In the genomic region with DNA sequence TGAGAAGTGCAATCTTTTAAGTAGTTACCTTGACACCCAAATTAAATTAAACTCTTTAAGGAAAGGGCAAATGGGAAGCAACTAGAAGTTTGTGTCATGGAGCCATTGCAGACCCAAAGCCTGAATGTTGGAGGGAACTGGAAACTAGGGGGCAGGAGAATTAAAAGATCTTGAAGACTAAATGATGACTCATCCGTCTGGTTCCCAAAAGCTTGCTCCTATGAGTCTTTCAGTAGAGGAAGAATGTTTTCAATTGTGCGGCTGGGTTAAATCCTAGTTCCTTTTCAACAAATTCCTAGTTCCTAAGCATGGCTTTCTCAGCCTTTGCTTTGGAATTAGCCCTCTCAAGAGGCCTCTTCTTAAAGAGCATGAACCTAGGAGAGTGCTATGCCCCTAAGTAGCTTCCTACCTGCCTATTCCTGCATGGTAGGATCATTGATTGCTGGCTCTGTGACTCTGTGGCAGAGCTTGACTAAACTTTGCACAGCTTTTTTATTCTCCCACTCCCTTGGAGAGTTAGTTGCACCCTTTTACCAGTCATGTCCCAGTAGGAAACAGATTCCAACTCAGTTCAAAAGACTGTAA, we compare ENCODE assay signal across 9 cellular contexts. TPM values are rescaled to one million over a fixed set of nuclear protein-coding genes. Genes with fewer than 3 reads are reported as not detected.
DNase-seq lines count a peak whose midpoint lies in the region; ATAC-seq and TF ChIP-seq lines count a peak whose summit lies in the region.
"Had no signal": no experiment of that assay in that cellular context is flagged by ENCODE, and none has a peak within 500 bp of the region (broad histone marks: within the 10 kb centered on the region; RNA-seq: fewer than 3 reads in every experiment).

No MANE protein-coding gene starts in this region.

- H3K27ac ChIP-seq in RWPE1 = peak overlapping the region; percentile 29; the same call in 1 of the 2 replicates
- H3K27ac ChIP-seq: VCaP had no signal

- no peak; the same call in 1 of the 2 replicates for TF ChIP-seq CTCF in RWPE1 (conservative IDR thresholded peaks at IDR 0.05; ENCODE audit: low read depth)
- peak; percentile 31 for TF ChIP-seq CTCF in retinal pigment epithelial cell (conservative IDR thresholded peaks at IDR 0.05; ENCODE audit: low read depth, low read length)

- H3K4me3 ChIP-seq in retinal pigment epithelial cell (ENCODE audit: low read length) = no peak overlapping the region

- ATAC-seq in esophagus mucosa = peak; percentile 25

- DNase-seq in GM04504 (ENCODE audit: low read depth) (peak; percentile 59), RWPE1 (ENCODE audit: low spot score) (peak; percentile 59), retinal pigment epithelial cell (ENCODE audit: low read depth) (peak; percentile 74), KG1 (lab: John Stamatoyannopoulos, UW) (no peak), NCI-H2107 (lab: John Stamatoyannopoulos, UW) (no peak), NCI-H2196 treated with DMSO at 0.1 percent for 48 hours (lab: John Stamatoyannopoulos, UW; ENCODE audit: unreplicated experiment) (no peak)
- no peak for DNase-seq in stimulated activated CD4-positive, alpha-beta T cell treated with anti-CD3 and anti-CD28 coated beads, Interleukin-4, amount 100 ng/mL, for 24 hours

- POLR2A ChIA-PET in RWPE1 (lab: Yijun Ruan, JAX; ENCODE audit: low non-redundant PET) = no interaction called here

- CTCF ChIA-PET in RWPE1 (lab: Yijun Ruan, JAX) = interaction anchor here (0.6 to 0.9 kb wide), 2 partner anchors 193 to 549 kb away, joined by 3 to 5 read pairs; no protein-coding TSS in a partner anchor

RNA-seq across cellular contexts. Expression of gene CLEC3B, which starts 17.7 kb away (rescaled TPM):
- 3.1 TPM for total RNA-seq in esophagus mucosa

Comparison
In these comparisons a context has a peak if more than half of its experiments do, and no peak if none do; other contexts are left out.
1. DNase-seq: peak in GM04504 (single experiment), RWPE1 (single experiment) and retinal pigment epithelial cell (single experiment); none in KG1 (single experiment), NCI-H2107 (single experiment), stimulated activated CD4-positive, alpha-beta T cell treated with anti-CD3 and anti-CD28 coated beads, Interleukin-4, amount 100 ng/mL, for 24 hours (single experiment) and NCI-H2196 treated with DMSO at 0.1 percent for 48 hours (single experiment).